Comparison of ENCODE assay signal across 1 cellular context in the genomic region with DNA sequence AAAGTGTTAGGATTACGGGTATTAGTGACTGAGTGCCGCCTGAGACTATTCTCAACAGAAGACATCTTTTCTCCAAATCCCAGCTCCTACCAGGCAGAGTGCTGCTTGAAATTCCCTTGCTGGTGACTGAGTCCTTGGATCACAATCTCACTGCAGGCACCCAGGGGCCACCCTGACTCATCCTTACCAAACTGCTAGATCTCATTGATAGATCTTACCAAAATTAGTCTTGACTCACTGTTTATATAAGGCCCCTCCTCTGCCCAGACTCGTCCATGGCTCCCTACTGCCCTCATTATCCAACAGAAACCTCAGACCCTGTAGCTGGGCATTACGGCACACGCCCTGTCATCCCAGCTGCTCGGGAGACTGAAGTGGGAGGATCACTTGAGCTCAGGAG.
TF ChIP-seq lines count a peak whose summit lies in the region.

No MANE protein-coding gene starts in this region.

TF ChIP-seq in HEK293, 187 proteins besides CTCF, POLR2A, EP300 and RAD21 (continued from another document):
- TF ChIP-seq ZSCAN30 (tag by site-specific recombination; IDR thresholded peaks at IDR 0.05) (no peak), ZNF571 (tag by site-specific recombination; IDR thresholded peaks at IDR 0.05) (no peak), ZBTB21 (tag by site-specific recombination; IDR thresholded peaks at IDR 0.05) (peak; percentile 46; the same call in 1 of the 2 replicates), ZNF747 (tag by site-specific recombination; IDR thresholded peaks at IDR 0.05) (no peak), GLI4 (tag by site-specific recombination; IDR thresholded peaks at IDR 0.05) (no peak), ZNF843 (tag by site-specific recombination; IDR thresholded peaks at IDR 0.05) (no peak), ZNF701 (tag by site-specific recombination; IDR thresholded peaks at IDR 0.05) (no peak), HOXC10 (CRISPR knock-in tag; IDR thresholded peaks at IDR 0.05) (0 out of 2 replicates have a peak, but pooled peaks have one; percentile 61), ZNF335 (tag by site-specific recombination; conservative IDR thresholded peaks at IDR 0.05) (peak; percentile 29; the same call in 1 of the 2 replicates), SP2 (tag by site-specific recombination; IDR thresholded peaks at IDR 0.05) (0 out of 2 replicates have a peak, but pooled peaks have one; percentile 5), KLF9 (tag by site-specific recombination; IDR thresholded peaks at IDR 0.05; ENCODE audit: low read depth) (no peak), SP7 (tag by site-specific recombination; IDR thresholded peaks at IDR 0.05) (peak; percentile 68), ZNF549 (tag by site-specific recombination; IDR thresholded peaks at IDR 0.05) (no peak), ZNF610 (tag by site-specific recombination; IDR thresholded peaks at IDR 0.05; ENCODE audit: borderline replicate concordance) (no peak), ZNF600 (tag by site-specific recombination; IDR thresholded peaks at IDR 0.05) (peak; percentile 63), GLIS1 (tag by site-specific recombination; IDR thresholded peaks at IDR 0.05) (no peak), ZEB2 (tag by site-specific recombination; IDR thresholded peaks at IDR 0.05) (peak; percentile 86; the same call in 1 of the 2 replicates), ZNF423 (tag by site-specific recombination; IDR thresholded peaks at IDR 0.05) (no peak), OSR2 (tag by site-specific recombination; IDR thresholded peaks at IDR 0.05) (peak; percentile 38; the same call in 1 of the 2 replicates)
- TF ChIP-seq, protein P1, sequence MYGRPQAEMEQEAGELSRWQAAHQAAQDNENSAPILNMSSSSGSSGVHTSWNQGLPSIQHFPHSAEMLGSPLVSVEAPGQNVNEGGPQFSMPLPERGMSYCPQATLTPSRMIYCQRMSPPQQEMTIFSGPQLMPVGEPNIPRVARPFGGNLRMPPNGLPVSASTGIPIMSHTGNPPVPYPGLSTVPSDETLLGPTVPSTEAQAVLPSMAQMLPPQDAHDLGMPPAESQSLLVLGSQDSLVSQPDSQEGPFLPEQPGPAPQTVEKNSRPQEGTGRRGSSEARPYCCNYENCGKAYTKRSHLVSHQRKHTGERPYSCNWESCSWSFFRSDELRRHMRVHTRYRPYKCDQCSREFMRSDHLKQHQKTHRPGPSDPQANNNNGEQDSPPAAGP (tag by site-specific recombination; IDR thresholded peaks at IDR 0.05), result peak; percentile 85
- TF ChIP-seq, protein P2, sequence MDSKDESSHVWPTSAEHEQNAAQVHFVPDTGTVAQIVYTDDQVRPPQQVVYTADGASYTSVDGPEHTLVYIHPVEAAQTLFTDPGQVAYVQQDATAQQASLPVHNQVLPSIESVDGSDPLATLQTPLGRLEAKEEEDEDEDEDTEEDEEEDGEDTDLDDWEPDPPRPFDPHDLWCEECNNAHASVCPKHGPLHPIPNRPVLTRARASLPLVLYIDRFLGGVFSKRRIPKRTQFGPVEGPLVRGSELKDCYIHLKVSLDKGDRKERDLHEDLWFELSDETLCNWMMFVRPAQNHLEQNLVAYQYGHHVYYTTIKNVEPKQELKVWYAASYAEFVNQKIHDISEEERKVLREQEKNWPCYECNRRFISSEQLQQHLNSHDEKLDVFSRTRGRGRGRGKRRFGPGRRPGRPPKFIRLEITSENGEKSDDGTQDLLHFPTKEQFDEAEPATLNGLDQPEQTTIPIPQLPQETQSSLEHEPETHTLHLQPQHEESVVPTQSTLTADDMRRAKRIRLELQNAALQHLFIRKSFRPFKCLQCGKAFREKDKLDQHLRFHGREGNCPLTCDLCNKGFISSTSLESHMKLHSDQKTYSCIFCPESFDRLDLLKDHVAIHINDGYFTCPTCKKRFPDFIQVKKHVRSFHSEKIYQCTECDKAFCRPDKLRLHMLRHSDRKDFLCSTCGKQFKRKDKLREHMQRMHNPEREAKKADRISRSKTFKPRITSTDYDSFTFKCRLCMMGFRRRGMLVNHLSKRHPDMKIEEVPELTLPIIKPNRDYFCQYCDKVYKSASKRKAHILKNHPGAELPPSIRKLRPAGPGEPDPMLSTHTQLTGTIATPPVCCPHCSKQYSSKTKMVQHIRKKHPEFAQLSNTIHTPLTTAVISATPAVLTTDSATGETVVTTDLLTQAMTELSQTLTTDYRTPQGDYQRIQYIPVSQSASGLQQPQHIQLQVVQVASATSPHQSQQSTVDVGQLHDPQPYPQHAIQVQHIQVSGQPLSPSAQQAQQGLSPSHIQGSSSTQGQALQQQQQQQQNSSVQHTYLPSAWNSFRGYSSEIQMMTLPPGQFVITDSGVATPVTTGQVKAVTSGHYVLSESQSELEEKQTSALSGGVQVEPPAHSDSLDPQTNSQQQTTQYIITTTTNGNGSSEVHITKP (tag by site-specific recombination; IDR thresholded peaks at IDR 0.05), result no peak
- TF ChIP-seq, protein P3, sequence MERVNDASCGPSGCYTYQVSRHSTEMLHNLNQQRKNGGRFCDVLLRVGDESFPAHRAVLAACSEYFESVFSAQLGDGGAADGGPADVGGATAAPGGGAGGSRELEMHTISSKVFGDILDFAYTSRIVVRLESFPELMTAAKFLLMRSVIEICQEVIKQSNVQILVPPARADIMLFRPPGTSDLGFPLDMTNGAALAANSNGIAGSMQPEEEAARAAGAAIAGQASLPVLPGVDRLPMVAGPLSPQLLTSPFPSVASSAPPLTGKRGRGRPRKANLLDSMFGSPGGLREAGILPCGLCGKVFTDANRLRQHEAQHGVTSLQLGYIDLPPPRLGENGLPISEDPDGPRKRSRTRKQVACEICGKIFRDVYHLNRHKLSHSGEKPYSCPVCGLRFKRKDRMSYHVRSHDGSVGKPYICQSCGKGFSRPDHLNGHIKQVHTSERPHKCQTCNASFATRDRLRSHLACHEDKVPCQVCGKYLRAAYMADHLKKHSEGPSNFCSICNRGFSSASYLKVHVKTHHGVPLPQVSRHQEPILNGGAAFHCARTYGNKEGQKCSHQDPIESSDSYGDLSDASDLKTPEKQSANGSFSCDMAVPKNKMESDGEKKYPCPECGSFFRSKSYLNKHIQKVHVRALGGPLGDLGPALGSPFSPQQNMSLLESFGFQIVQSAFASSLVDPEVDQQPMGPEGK (tag by site-specific recombination; IDR thresholded peaks at IDR 0.05), result 0 out of 2 replicates have a peak, but pooled peaks have one; percentile 37
- TF ChIP-seq, protein P4, sequence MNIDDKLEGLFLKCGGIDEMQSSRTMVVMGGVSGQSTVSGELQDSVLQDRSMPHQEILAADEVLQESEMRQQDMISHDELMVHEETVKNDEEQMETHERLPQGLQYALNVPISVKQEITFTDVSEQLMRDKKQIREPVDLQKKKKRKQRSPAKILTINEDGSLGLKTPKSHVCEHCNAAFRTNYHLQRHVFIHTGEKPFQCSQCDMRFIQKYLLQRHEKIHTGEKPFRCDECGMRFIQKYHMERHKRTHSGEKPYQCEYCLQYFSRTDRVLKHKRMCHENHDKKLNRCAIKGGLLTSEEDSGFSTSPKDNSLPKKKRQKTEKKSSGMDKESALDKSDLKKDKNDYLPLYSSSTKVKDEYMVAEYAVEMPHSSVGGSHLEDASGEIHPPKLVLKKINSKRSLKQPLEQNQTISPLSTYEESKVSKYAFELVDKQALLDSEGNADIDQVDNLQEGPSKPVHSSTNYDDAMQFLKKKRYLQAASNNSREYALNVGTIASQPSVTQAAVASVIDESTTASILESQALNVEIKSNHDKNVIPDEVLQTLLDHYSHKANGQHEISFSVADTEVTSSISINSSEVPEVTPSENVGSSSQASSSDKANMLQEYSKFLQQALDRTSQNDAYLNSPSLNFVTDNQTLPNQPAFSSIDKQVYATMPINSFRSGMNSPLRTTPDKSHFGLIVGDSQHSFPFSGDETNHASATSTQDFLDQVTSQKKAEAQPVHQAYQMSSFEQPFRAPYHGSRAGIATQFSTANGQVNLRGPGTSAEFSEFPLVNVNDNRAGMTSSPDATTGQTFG (tag by site-specific recombination; IDR thresholded peaks at IDR 0.05; ENCODE audit: borderline replicate concordance), result no peak
- TF ChIP-seq, protein P5, sequence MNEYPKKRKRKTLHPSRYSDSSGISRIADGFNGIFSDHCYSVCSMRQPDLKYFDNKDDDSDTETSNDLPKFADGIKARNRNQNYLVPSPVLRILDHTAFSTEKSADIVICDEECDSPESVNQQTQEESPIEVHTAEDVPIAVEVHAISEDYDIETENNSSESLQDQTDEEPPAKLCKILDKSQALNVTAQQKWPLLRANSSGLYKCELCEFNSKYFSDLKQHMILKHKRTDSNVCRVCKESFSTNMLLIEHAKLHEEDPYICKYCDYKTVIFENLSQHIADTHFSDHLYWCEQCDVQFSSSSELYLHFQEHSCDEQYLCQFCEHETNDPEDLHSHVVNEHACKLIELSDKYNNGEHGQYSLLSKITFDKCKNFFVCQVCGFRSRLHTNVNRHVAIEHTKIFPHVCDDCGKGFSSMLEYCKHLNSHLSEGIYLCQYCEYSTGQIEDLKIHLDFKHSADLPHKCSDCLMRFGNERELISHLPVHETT (tag by site-specific recombination; IDR thresholded peaks at IDR 0.05), result 0 out of 2 replicates have a peak, but pooled peaks have one; percentile 45
TF ChIP-seq in HEK293: peak in this region for 19.
